10 cellular contexts compared by ENCODE assay signal in the genomic region with DNA sequence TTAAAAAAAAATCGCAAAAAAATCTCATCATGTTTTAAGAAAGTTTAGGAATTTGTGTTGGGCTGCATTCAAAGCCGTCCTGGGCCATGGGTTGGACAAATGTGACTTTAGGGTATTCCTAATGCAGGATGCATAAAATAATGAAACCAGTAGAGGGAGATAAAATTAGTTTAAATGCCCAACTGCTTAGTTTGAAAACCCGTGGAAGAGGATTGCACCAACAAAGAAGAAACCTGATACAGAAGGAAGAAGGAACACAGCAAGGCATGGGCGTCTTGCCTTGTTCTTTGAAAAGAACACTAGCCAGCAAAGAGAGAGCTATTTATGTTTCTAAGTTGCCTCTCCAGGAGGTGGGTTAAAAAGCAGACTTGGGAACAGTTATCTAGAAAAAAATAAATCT. TPM values are rescaled to one million over a fixed set of nuclear protein-coding genes. Genes with fewer than 3 reads are reported as not detected.
DNase-seq lines count a peak whose midpoint lies in the region; ATAC-seq and TF ChIP-seq lines count a peak whose summit lies in the region.
"Had no signal": no experiment of that assay in that cellular context is flagged by ENCODE, and none has a peak within 500 bp of the region (broad histone marks: within the 10 kb centered on the region; RNA-seq: fewer than 3 reads in every experiment).

No MANE protein-coding gene starts in this region.

- H3K4me3 ChIP-seq in epithelial cell of proximal tubule (ENCODE audit: low read depth, low read length) = no peak overlapping the region

- no peak for ATAC-seq in HG02642 (IDR thresholded peaks at IDR 0.05; ENCODE audit: poor library complexity, unreplicated experiment)

- TF ChIP-seq CTCF in epithelial cell of proximal tubule (conservative IDR thresholded peaks at IDR 0.05; ENCODE audit: low read depth, low read length) = peak; percentile 26

- DNase-seq in NCI-H748 (lab: John Stamatoyannopoulos, UW; ENCODE audit: unreplicated experiment) (peak; percentile 6), NCI-H748 treated with DMSO at 0.1 percent for 48 hours (lab: John Stamatoyannopoulos, UW) (no peak), NCI-H69 (lab: John Stamatoyannopoulos, UW) (peak; percentile 51), epithelial cell of proximal tubule (ENCODE audit: low read depth) (no peak), stromal cell of bone marrow (ENCODE audit: low read depth) (peak; percentile 40), NCI-H1048 (lab: John Stamatoyannopoulos, UW) (no peak), DMS114 treated with DMSO at 0.1 percent for 48 hours (lab: John Stamatoyannopoulos, UW; ENCODE audit: unreplicated experiment) (no peak)
- DNase-seq: CD8-positive, alpha-beta memory T cell; stimulated activated CD4-positive, alpha-beta T cell treated with anti-CD3 and anti-CD28 coated beads, Interleukin-2, amount 100 ng/mL, for 24 hours had no signal

RNA-seq across cellular contexts. Expression of a gene that starts 37.9 kb away (rescaled TPM):
- 15.0 and 16.9 TPM in 2 replicates for total RNA-seq in epithelial cell of proximal tubule

RNA-seq across cellular contexts. Expression of a gene that starts 38.1 kb away (rescaled TPM):
- 6.3 and 13.8 TPM in 2 replicates for total RNA-seq in epithelial cell of proximal tubule

Comparison
In these comparisons a context has a peak if more than half of its experiments do, and no peak if none do; other contexts are left out.
1. DNase-seq: peak in NCI-H748 (single experiment), NCI-H69 (single experiment) and stromal cell of bone marrow (single experiment); none in NCI-H748 treated with DMSO at 0.1 percent for 48 hours (single experiment), epithelial cell of proximal tubule (single experiment), NCI-H1048 (single experiment) and DMS114 treated with DMSO at 0.1 percent for 48 hours (single experiment).